ENCODE assay signal across 2 cellular contexts in the genomic region with DNA sequence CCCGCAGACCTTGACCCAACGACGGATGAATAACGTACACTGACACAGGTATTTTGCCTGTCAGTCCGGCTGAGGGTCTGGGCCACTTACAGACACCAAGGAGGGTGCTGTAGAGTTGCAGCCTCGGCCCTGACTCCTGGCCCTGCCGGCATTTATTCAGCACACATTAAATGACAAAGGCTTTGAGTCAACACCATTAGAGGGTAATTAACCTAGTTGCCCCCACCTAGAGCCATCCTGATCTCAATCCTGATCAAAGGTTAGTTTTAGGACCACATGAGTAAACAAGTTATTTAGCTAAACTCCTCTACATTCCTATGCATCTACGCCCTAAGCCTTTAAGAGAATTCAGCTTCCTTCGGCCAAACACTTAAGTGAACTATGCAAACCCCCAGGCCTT.
TF ChIP-seq lines count a peak whose summit lies in the region.

No MANE protein-coding gene starts in this region.

TF ChIP-seq in HepG2, 621 proteins besides CTCF, POLR2A, EP300 and RAD21:
- TF ChIP-seq ZNF253 (CRISPR knock-in tag; IDR thresholded peaks at IDR 0.05; ENCODE audit: borderline replicate concordance) (peak; percentile 54; the same call in 1 of the 2 replicates), ZNF768 (CRISPR knock-in tag; IDR thresholded peaks at IDR 0.05) (no peak)

TF ChIP-seq in WTC11, 78 proteins besides CTCF, POLR2A, EP300 and RAD21:
- TF ChIP-seq, protein P1, sequence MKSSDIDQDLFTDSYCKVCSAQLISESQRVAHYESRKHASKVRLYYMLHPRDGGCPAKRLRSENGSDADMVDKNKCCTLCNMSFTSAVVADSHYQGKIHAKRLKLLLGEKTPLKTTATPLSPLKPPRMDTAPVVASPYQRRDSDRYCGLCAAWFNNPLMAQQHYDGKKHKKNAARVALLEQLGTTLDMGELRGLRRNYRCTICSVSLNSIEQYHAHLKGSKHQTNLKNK (CRISPR knock-in tag; IDR thresholded peaks at IDR 0.05), result 0 out of 2 replicates have a peak, but pooled peaks have one; percentile 57
- TF ChIP-seq ZNF416 (CRISPR knock-in tag; IDR thresholded peaks at IDR 0.05), result no peak
TF ChIP-seq in WTC11: peak in this region for 1.
